32 cellular contexts compared by ENCODE assay signal in genomic region chr16:80828495-80828894, GRCh38.
"Had no signal": no experiment of that assay in that cellular context is flagged by ENCODE, and none has a peak within 500 bp of the region (broad histone marks: within the 10 kb centered on the region; RNA-seq: fewer than 3 reads in every experiment).

No MANE protein-coding gene starts in this region.

- H3K27ac ChIP-seq: adrenal gland, body of pancreas, brain microvascular endothelial cell, breast epithelium, VCaP had no signal

- H3K36me3 ChIP-seq: adrenal gland, brain microvascular endothelial cell, breast epithelium had no signal

- H3K4me3 ChIP-seq: adrenal gland, body of pancreas, breast epithelium had no signal

- H3K4me1 ChIP-seq: adrenal gland, body of pancreas, breast epithelium had no signal

- DNase-seq: activated B cell treated with CpG ODN at 0.5 μM for 24 hours; activated CD4-positive, alpha-beta memory T cell treated with anti-CD3 and anti-CD28 coated beads for 36 hours; activated CD4-positive, alpha-beta T cell treated with anti-CD3 and anti-CD28 coated beads for 4 hours; activated CD4-positive, alpha-beta T cell treated with anti-CD3 and anti-CD28 coated beads, Interleukin-2, amount 10 ng/mL, durations not matched to agents 24 days and 14 days; activated CD4-positive, alpha-beta T cell treated with anti-CD3 and anti-CD28 coated beads, Interleukin-2, amount 50 U/mL, for 1 hour; activated CD4-positive, alpha-beta T cell treated with anti-CD3 and anti-CD28 coated beads, Interleukin-2, amount 50 U/mL, for 4 hours; activated CD4-positive, CD25-positive, alpha-beta regulatory T cell treated with anti-CD3 and anti-CD28 coated beads, Interleukin-2, amount 50 U/mL, for 72 hours; activated CD8-positive, alpha-beta memory T cell treated with anti-CD3 and anti-CD28 coated beads for 24 hours; activated CD8-positive, alpha-beta memory T cell treated with anti-CD3 and anti-CD28 coated beads, Interleukin-2, amount 10 ng/mL, durations not matched to agents 7 days and 5 days; activated CD8-positive, alpha-beta memory T cell treated with anti-CD3 and anti-CD28 coated beads, Interleukin-2, amount 50 U/mL, for 48 hours; activated CD8-positive, alpha-beta T cell treated with anti-CD3 and anti-CD28 coated beads, Interleukin-2, amount 10 ng/mL, durations not matched to agents 7 days and 5 days; activated effector memory CD4-positive, alpha-beta T cell treated with Interleukin-2 at 50 U/mL for 16 hours; activated gamma-delta T cell; activated naive CD4-positive, alpha-beta T cell treated with anti-CD3 and anti-CD28 coated beads, Interleukin-2, amount 10 ng/mL, durations not matched to agents 7 days and 5 days; activated naive CD4-positive, alpha-beta T cell treated with Interleukin-2 at 50 U/mL for 16 hours; activated naive CD8-positive, alpha-beta T cell treated with anti-CD3 and anti-CD28 coated beads for 36 hours; activated T-cell treated with anti-CD3 and anti-CD28 coated beads, Interleukin-2, amount 50 U/mL, for 24 hours; activated T-cell treated with anti-CD3 and anti-CD28 coated beads, Interleukin-2, amount 50 U/mL, for 48 hours; amniotic stem cell; aorta; body of pancreas; brain microvascular endothelial cell; central memory CD4-positive, alpha-beta T cell; SW 1271; T-helper 1 cell; T-helper 2 cell; T-helper 9 cell had no signal

- FAIRE-seq: astrocyte, TTC549 had no signal

- H3K27me3 ChIP-seq: adrenal gland, body of pancreas, brain microvascular endothelial cell, breast epithelium had no signal

- H3K9me3 ChIP-seq: adrenal gland, body of pancreas, breast epithelium had no signal

- ATAC-seq: activated CD8-positive, alpha-beta memory T cell treated with anti-CD3 and anti-CD28 coated beads, Interleukin-2, amount 10 ng/mL, durations not matched to agents 7 days and 5 days; activated CD8-positive, alpha-beta T cell treated with anti-CD3 and anti-CD28 coated beads, Interleukin-2, amount 10 ng/mL, durations not matched to agents 7 days and 5 days; body of pancreas had no signal
